In the genomic region with DNA sequence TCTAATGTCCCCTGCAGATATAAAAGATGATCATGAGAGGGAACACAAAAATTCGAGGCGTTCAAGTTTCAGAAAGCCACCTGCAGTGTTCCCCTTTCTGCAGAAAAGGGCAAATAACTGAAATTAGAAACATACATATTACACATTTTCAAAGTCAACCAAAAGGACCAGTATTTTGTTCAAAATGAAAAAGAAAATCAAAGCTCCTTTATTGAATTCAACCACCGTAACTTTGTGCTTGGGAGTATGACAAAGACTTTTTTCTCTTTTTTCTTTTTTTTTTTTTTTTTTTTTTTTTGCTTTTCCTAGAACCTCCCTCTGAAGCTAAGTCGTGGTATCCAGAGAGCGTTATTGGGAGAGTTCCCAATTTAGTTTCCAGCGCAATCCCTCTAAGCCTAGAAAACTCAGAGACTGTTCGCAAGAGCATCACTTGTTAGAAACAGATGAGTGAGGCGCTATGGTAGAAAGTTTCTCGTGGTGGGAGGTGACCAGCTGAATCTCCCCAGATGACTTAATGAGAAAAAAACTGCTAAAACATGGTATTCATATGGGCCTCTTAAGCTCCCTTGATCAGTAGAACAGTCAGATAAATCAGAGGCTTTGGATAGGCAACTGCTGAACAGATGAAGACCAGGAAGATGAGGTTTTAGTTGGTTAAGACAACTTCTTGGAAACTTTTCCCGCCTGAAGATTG, we compare ENCODE assay signal across 22 cellular contexts.
"Had no signal": no experiment of that assay in that cellular context is flagged by ENCODE, and none has a peak within 500 bp of the region (broad histone marks: within the 10 kb centered on the region; RNA-seq: fewer than 3 reads in every experiment).

No MANE protein-coding gene starts in this region.

- H3K4me3 ChIP-seq: colonic mucosa, gastrocnemius medialis, heart right ventricle, left ventricle myocardium inferior, spleen, suprapubic skin, transverse colon had no signal

- H3K27ac Mint-ChIP-seq: activated CD4-positive, alpha-beta T cell treated with anti-CD3 and anti-CD28 coated beads, Interleukin-2, amount 10 ng/mL, durations not matched to agents 24 days and 14 days; activated CD8-positive, alpha-beta T cell treated with anti-CD3 and anti-CD28 coated beads for 36 hours; immature natural killer cell; nephron progenitor cell; stimulated activated naive CD8-positive, alpha-beta T cell treated with anti-CD3 and anti-CD28 coated beads, Interleukin-15, Interleukin-2, amounts not matched to agents 100 ng/mL and 50 ng/mL, for 24 hours; T-helper 1 cell treated with Interleukin-12 subunit alpha and Interleukin-12 subunit beta and Interleukin-4 antibody, amounts not matched to agents 30 μg/mL and 1 μg/mL, for 36 hours had no signal

- H3K27me3 Mint-ChIP-seq: activated CD4-positive, alpha-beta T cell treated with anti-CD3 and anti-CD28 coated beads, Interleukin-2, amount 10 ng/mL, durations not matched to agents 24 days and 14 days; activated CD8-positive, alpha-beta T cell treated with anti-CD3 and anti-CD28 coated beads for 36 hours; central memory CD8-positive, alpha-beta T cell had no signal

- H3K4me3 Mint-ChIP-seq: activated CD4-positive, alpha-beta T cell treated with anti-CD3 and anti-CD28 coated beads, Interleukin-2, amount 10 ng/mL, durations not matched to agents 24 days and 14 days; activated CD8-positive, alpha-beta T cell treated with anti-CD3 and anti-CD28 coated beads for 36 hours; activated T-cell treated with anti-CD3 and anti-CD28 coated beads, Interleukin-2, amount 50 U/mL, for 4 hours; central memory CD8-positive, alpha-beta T cell; immature natural killer cell; nephron progenitor cell; stimulated activated naive CD8-positive, alpha-beta T cell treated with anti-CD3 and anti-CD28 coated beads, Interleukin-15, Interleukin-2, amounts not matched to agents 100 ng/mL and 50 ng/mL, for 24 hours; T-helper 1 cell treated with Interleukin-12 subunit alpha and Interleukin-12 subunit beta and Interleukin-4 antibody, amounts not matched to agents 30 μg/mL and 1 μg/mL, for 36 hours had no signal

- H3K27me3 ChIP-seq: brain microvascular endothelial cell, colonic mucosa, gastrocnemius medialis, heart right ventricle, spleen, suprapubic skin, transverse colon had no signal

- H3K27ac ChIP-seq: brain microvascular endothelial cell, colonic mucosa, gastrocnemius medialis, heart right ventricle, left ventricle myocardium inferior, spleen, suprapubic skin, transverse colon had no signal

- H3K9me3 Mint-ChIP-seq: activated CD8-positive, alpha-beta T cell treated with anti-CD3 and anti-CD28 coated beads for 36 hours; activated T-cell treated with anti-CD3 and anti-CD28 coated beads, Interleukin-2, amount 50 U/mL, for 4 hours; central memory CD8-positive, alpha-beta T cell; T-helper 1 cell treated with Interleukin-12 subunit alpha and Interleukin-12 subunit beta and Interleukin-4 antibody, amounts not matched to agents 30 μg/mL and 1 μg/mL, for 36 hours had no signal

- H3K36me3 ChIP-seq: brain microvascular endothelial cell, colonic mucosa, gastrocnemius medialis, heart right ventricle, left ventricle myocardium inferior, spleen, suprapubic skin, transverse colon had no signal

- ATAC-seq: activated CD8-positive, alpha-beta T cell treated with anti-CD3 and anti-CD28 coated beads for 36 hours; activated T-cell treated with anti-CD3 and anti-CD28 coated beads, Interleukin-2, amount 50 U/mL, for 4 hours; gastrocnemius medialis; heart right ventricle had no signal

- DNase-seq: activated CD4-positive, alpha-beta T cell treated with anti-CD3 and anti-CD28 coated beads, Interleukin-2, amount 10 ng/mL, durations not matched to agents 24 days and 14 days; activated CD8-positive, alpha-beta T cell treated with anti-CD3 and anti-CD28 coated beads for 36 hours; activated effector memory CD4-positive, alpha-beta T cell treated with anti-CD3 and anti-CD28 coated beads, Interleukin-2, amount 50 U/mL, for 16 hours; activated naive CD4-positive, alpha-beta T cell treated with anti-CD3 and anti-CD28 coated beads, Interleukin-2, amount 50 U/mL, for 16 hours; activated T-cell treated with anti-CD3 and anti-CD28 coated beads, Interleukin-2, amount 50 U/mL, for 4 hours; aorta; brain microvascular endothelial cell; colonic mucosa; gastrocnemius medialis; heart right ventricle; immature natural killer cell; kidney glomerular epithelial cell; left ventricle myocardium inferior; nephron progenitor cell; nucleus accumbens; spleen; stimulated activated CD8-positive, alpha-beta memory T cell treated with anti-CD3 and anti-CD28 coated beads, Interleukin-4, amount 100 ng/mL, for 48 hours; transverse colon had no signal

- H3K4me1 Mint-ChIP-seq: central memory CD8-positive, alpha-beta T cell; immature natural killer cell had no signal

- H3K36me3 Mint-ChIP-seq: immature natural killer cell had no signal

- H3K9me3 ChIP-seq: colonic mucosa, gastrocnemius medialis, heart right ventricle, left ventricle myocardium inferior, spleen, suprapubic skin, transverse colon had no signal

- H3K4me1 ChIP-seq: colonic mucosa had no signal
